ENCODE assay signal across 16 cellular contexts in genomic region chr20:61960836-61961235, GRCh38.
DNase-seq lines count a peak whose midpoint lies in the region; ATAC-seq and TF ChIP-seq lines count a peak whose summit lies in the region.
"Had no signal": no experiment of that assay in that cellular context is flagged by ENCODE, and none has a peak within 500 bp of the region (broad histone marks: within the 10 kb centered on the region; RNA-seq: fewer than 3 reads in every experiment).

No MANE protein-coding gene starts in this region.

- ATAC-seq in Right ventricle myocardium inferior (no peak), left cardiac atrium (no peak), RWPE2 (ENCODE audit: low read depth) (no peak), HG02973 (IDR thresholded peaks at IDR 0.05; ENCODE audit: unreplicated experiment) (no peak)
- ATAC-seq: GM23338 had no signal

- H3K4me1 Mint-ChIP-seq in type B pancreatic cell (ENCODE audit: unreplicated experiment): peaks cover 4% of the 10 kb centered on the region
- H3K4me1 Mint-ChIP-seq: CD14-positive monocyte; CD4-positive, alpha-beta memory T cell had no signal

- H3K4me3 Mint-ChIP-seq in type B pancreatic cell: no peak overlapping the region
- H3K4me3 Mint-ChIP-seq: CD14-positive monocyte, GM23338 had no signal

- intact Hi-C loops in Right ventricle myocardium inferior (cut with DNase I) (no loop called here), left cardiac atrium (cut with DNase I) (no loop called here)

- H3K4me1 ChIP-seq in RWPE2 (ENCODE audit: insufficient read depth, poor library complexity, severe bottlenecking): no peaks in the 10 kb centered on the region
- H3K4me1 ChIP-seq: BLaER1 had no signal

- no peak for TF ChIP-seq CTCF in RWPE2 (IDR thresholded peaks at IDR 0.05; ENCODE audit: poor library complexity, severe bottlenecking)
- TF ChIP-seq CTCF in type B pancreatic cell (conservative IDR thresholded peaks at IDR 0.05): no peak

- no peaks in the 10 kb centered on the region for H3K9me3 ChIP-seq in RWPE2 (ENCODE audit: severe bottlenecking)
- H3K9me3 ChIP-seq: BLaER1 had no signal

- no peak overlapping the region for H3K27ac Mint-ChIP-seq in type B pancreatic cell
- H3K27ac Mint-ChIP-seq: CD4-positive, alpha-beta memory T cell; GM23338 had no signal

- DNase-seq in Right ventricle myocardium inferior (ENCODE audit: missing footprints) (peak; percentile 26), left cardiac atrium (no peak), RWPE2 (ENCODE audit: low spot score) (peak; percentile 29), mesenteric fat pad (ENCODE audit: low spot score) (peak; percentile 51), type B pancreatic cell (ENCODE audit: extremely low spot score, unreplicated experiment) (peak; percentile 44), COLO668 (lab: John Stamatoyannopoulos, UW; ENCODE audit: unreplicated experiment) (no peak)
- DNase-seq: 8988T; Calu3; CD4-positive, alpha-beta memory T cell; DMS79 treated with DMSO at 0.1 percent for 48 hours; GF-D8; HCEC 1CT had no signal

- no peaks in the 10 kb centered on the region for H3K36me3 ChIP-seq in RWPE2 (ENCODE audit: low read depth)
- H3K36me3 ChIP-seq: BLaER1 had no signal

- H3K4me3 ChIP-seq in RWPE2 (ENCODE audit: severe bottlenecking): no peak overlapping the region
- H3K4me3 ChIP-seq: BLaER1, GM23338 had no signal

- H3K9me3 Mint-ChIP-seq in type B pancreatic cell: no peaks in the 10 kb centered on the region
- H3K9me3 Mint-ChIP-seq: GM23338 had no signal

- peaks cover 45% of the 10 kb centered on the region for H3K27me3 ChIP-seq in RWPE2 (ENCODE audit: insufficient read depth, poor library complexity, severe bottlenecking)

- no peak overlapping the region for H3K27ac ChIP-seq in RWPE2 (ENCODE audit: poor library complexity, severe bottlenecking)
- H3K27ac ChIP-seq: BLaER1 had no signal

- peaks cover 2% of the 10 kb centered on the region for H3K27me3 Mint-ChIP-seq in type B pancreatic cell

- no peaks in the 10 kb centered on the region for H3K36me3 Mint-ChIP-seq in type B pancreatic cell
- H3K36me3 Mint-ChIP-seq: CD14-positive monocyte; CD4-positive, alpha-beta memory T cell had no signal

Comparison
In these comparisons a context has a peak if more than half of its experiments do, and no peak if none do; other contexts are left out.
1. DNase-seq: peak in Right ventricle myocardium inferior (single experiment), RWPE2 (single experiment), mesenteric fat pad (single experiment) and type B pancreatic cell (single experiment); none in left cardiac atrium (single experiment) and COLO668 (single experiment).